21 cellular contexts compared by ENCODE assay signal in genomic region chr6:5854900-5855299, GRCh38.
"Had no signal": no experiment of that assay in that cellular context is flagged by ENCODE, and none has a peak within 500 bp of the region (broad histone marks: within the 10 kb centered on the region; RNA-seq: fewer than 3 reads in every experiment).

No MANE protein-coding gene starts in this region.

- H3K27ac Mint-ChIP-seq: dendritic cell treated with granulocyte-macrophage colony-stimulating factor and Interleukin-4, amounts not matched to agents 40 ng/mL and 50 ng/mL, for 4 days; effector memory CD8-positive, alpha-beta T cell; naive B cell; nephron; stimulated activated naive B cell treated with anti-CD40 and anti-IgM and Interleukin-4, amounts not matched to agents 10 μg/mL and 1 μg/mL and 100 μg/mL, for 72 hours; stimulated activated naive CD8-positive, alpha-beta T cell treated with anti-CD3 and anti-CD28 coated beads, Interleukin-15, amount 100 ng/mL, for 72 hours had no signal

- H3K4me3 ChIP-seq: esophagus squamous epithelium, gastroesophageal sphincter, lung, psoas muscle, sigmoid colon, skin epidermis had no signal

- H3K36me3 Mint-ChIP-seq: naive B cell; stimulated activated naive B cell treated with anti-CD40 and anti-IgM and Interleukin-4, amounts not matched to agents 10 μg/mL and 1 μg/mL and 100 μg/mL, for 72 hours had no signal

- ATAC-seq: effector memory CD8-positive, alpha-beta T cell; gastroesophageal sphincter; left colon; left ventricle myocardium superior; psoas muscle; stimulated activated naive B cell treated with anti-CD40 and anti-IgM and Interleukin-4, amounts not matched to agents 10 μg/mL and 1 μg/mL and 100 μg/mL, for 72 hours; stimulated activated naive CD8-positive, alpha-beta T cell treated with anti-CD3 and anti-CD28 coated beads, Interleukin-15, amount 100 ng/mL, for 72 hours had no signal

- H3K4me3 Mint-ChIP-seq: dendritic cell treated with granulocyte-macrophage colony-stimulating factor and Interleukin-4, amounts not matched to agents 40 ng/mL and 50 ng/mL, for 4 days; effector memory CD8-positive, alpha-beta T cell; naive B cell; nephron; stimulated activated naive B cell treated with anti-CD40 and anti-IgM and Interleukin-4, amounts not matched to agents 10 μg/mL and 1 μg/mL and 100 μg/mL, for 72 hours; stimulated activated naive CD8-positive, alpha-beta T cell treated with anti-CD3 and anti-CD28 coated beads, Interleukin-15, amount 100 ng/mL, for 72 hours had no signal

- FAIRE-seq: colon had no signal

- H3K27ac ChIP-seq: esophagus squamous epithelium, gastroesophageal sphincter, psoas muscle, sigmoid colon, skin epidermis had no signal

- H3K36me3 ChIP-seq: esophagus squamous epithelium, gastroesophageal sphincter, sigmoid colon had no signal

- H3K4me1 ChIP-seq: psoas muscle had no signal

- H3K9me3 Mint-ChIP-seq: dendritic cell treated with granulocyte-macrophage colony-stimulating factor and Interleukin-4, amounts not matched to agents 40 ng/mL and 50 ng/mL, for 4 days; effector memory CD8-positive, alpha-beta T cell; nephron; stimulated activated naive B cell treated with anti-CD40 and anti-IgM and Interleukin-4, amounts not matched to agents 10 μg/mL and 1 μg/mL and 100 μg/mL, for 72 hours; stimulated activated naive CD8-positive, alpha-beta T cell treated with anti-CD3 and anti-CD28 coated beads, Interleukin-15, amount 100 ng/mL, for 72 hours had no signal

- H3K9me3 ChIP-seq: esophagus squamous epithelium, gastroesophageal sphincter, psoas muscle, sigmoid colon had no signal

- DNase-seq: effector memory CD8-positive, alpha-beta T cell; esophagus squamous epithelium; foreskin fibroblast; left colon; left ventricle myocardium superior; mesenchymal stem cell; naive B cell; occipital lobe; psoas muscle; sigmoid colon; stimulated activated CD4-positive, alpha-beta T cell treated with anti-CD3 and anti-CD28 coated beads, Interleukin-2, amount 100 ng/mL, for 24 hours; stimulated activated CD4-positive, alpha-beta T cell treated with anti-CD3 and anti-CD28 coated beads, Interleukin-4, amount 100 ng/mL, for 4 hours; stimulated activated naive B cell treated with anti-CD40 and anti-IgM and Interleukin-4, amounts not matched to agents 10 μg/mL and 1 μg/mL and 100 μg/mL, for 72 hours; stimulated activated naive CD8-positive, alpha-beta T cell treated with anti-CD3 and anti-CD28 coated beads, Interleukin-15, amount 100 ng/mL, for 72 hours; trophoblast cell had no signal
